In genomic region chr4:186839122-186840037, GRCh38 we compare ENCODE assay signal across 8 cellular contexts.
DNase-seq lines count a peak whose midpoint lies in the region; ATAC-seq, FAIRE-seq and TF ChIP-seq lines count a peak whose summit lies in the region.

No MANE protein-coding gene starts in this region.

- peaks cover 11% of the 10 kb centered on the region for H3K9me1 ChIP-seq in IMR-90 (ENCODE audit: insufficient read depth, low read length)

- WGBS in IMR-90 (ENCODE audit: extremely low coverage in 2 of 2, insufficient read length in 1 of 2), 2 experiments = no CpG with 5 or more reads among the region's 11 CpGs
- 34% methylated on average over 11 of the region's 11 CpGs for WGBS in esophagus muscularis mucosa

- peak overlapping the region; percentile 85 to 98 for H4K8ac ChIP-seq in IMR-90 (ENCODE audit: low read depth in 2 of 2, low read length in 2 of 2)

- H4K91ac ChIP-seq in IMR-90 (ENCODE audit: insufficient read depth, low read depth, low read length) = peak overlapping the region; percentile 95

- H2AK9ac ChIP-seq in IMR-90 (replicated peaks; ENCODE audit: low read depth, low read length, poor library complexity) = peak overlapping the region; percentile 66

- intact Hi-C loops in IMR-90 (cut with micrococcal nuclease) (loop anchor here (1.0 to 10.0 kb wide), 3 partner anchors 58 to 1085 kb away; no protein-coding TSS in a partner anchor), esophagus muscularis mucosa (cut with DNase I) (no loop called here)

- no peaks in the 10 kb centered on the region for H3K36me3 Mint-ChIP-seq in activated naive CD8-positive, alpha-beta T cell treated with anti-CD3 and anti-CD28 coated beads for 36 hours

- H2BK20ac ChIP-seq in IMR-90 (ENCODE audit: low read depth, low read length) = peak overlapping the region; percentile 97

- peak overlapping the region; percentile 99 for H3K4ac ChIP-seq in IMR-90 (ENCODE audit: low read depth, low read length)

- peak overlapping the region; percentile 76; the same call in 1 of the 2 replicates for H2AK5ac ChIP-seq in IMR-90 (ENCODE audit: low read depth, low read length)

- H3K4me2 ChIP-seq in IMR-90 (ENCODE audit: low read depth, low read length) = peak overlapping the region; percentile 79

- H3K27ac Mint-ChIP-seq in activated naive CD8-positive, alpha-beta T cell treated with anti-CD3 and anti-CD28 coated beads for 36 hours = no peak overlapping the region

- H2BK120ac ChIP-seq in IMR-90 (ENCODE audit: low read depth, low read length) = peak overlapping the region; percentile 94

- H3K36me3 ChIP-seq in IMR-90 (ENCODE audit: control insufficient read depth, insufficient read depth, low read length) (no peaks in the 10 kb centered on the region), esophagus muscularis mucosa (no peaks in the 10 kb centered on the region), stomach smooth muscle (ENCODE audit: control insufficient read depth in 2 of 2, insufficient read depth in 2 of 2, low read length in 2 of 2) (no peaks in the 10 kb centered on the region)

- no peaks in the 10 kb centered on the region for H3K27me3 Mint-ChIP-seq in activated naive CD8-positive, alpha-beta T cell treated with anti-CD3 and anti-CD28 coated beads for 36 hours

- H3K9ac ChIP-seq in IMR-90 (ENCODE audit: low read depth, low read length) (peak overlapping the region; percentile 61), stomach smooth muscle (ENCODE audit: low read length in 2 of 2) (peak overlapping the region in 1 of 2 donors; percentile 64)

- ATAC-seq in GM19467 (IDR thresholded peaks at IDR 0.05; ENCODE audit: unreplicated experiment) (peak; percentile 85), IMR-90 (ENCODE audit: low read depth) (peak; percentile 81)

- H4K20me1 ChIP-seq in IMR-90 (ENCODE audit: insufficient read depth, low read length) = no peaks in the 10 kb centered on the region

- H3K9me3 Mint-ChIP-seq in activated naive CD8-positive, alpha-beta T cell treated with anti-CD3 and anti-CD28 coated beads for 36 hours = peaks cover 14% of the 10 kb centered on the region

- peak overlapping the region; percentile 99 for H3K23ac ChIP-seq in IMR-90 (ENCODE audit: low read depth, low read length)

- no peak overlapping the region for H3K4me3 Mint-ChIP-seq in activated naive CD8-positive, alpha-beta T cell treated with anti-CD3 and anti-CD28 coated beads for 36 hours

- in situ Hi-C loops in IMR-90 (cut with MboI; ENCODE audit: low sequenced_read_pairs) = no loop called here

- H3K56ac ChIP-seq in IMR-90 (ENCODE audit: extremely low read depth, insufficient read depth, low read length) = peak overlapping the region; percentile 93

- no peaks in the 10 kb centered on the region for H3K4me1 Mint-ChIP-seq in activated naive CD8-positive, alpha-beta T cell treated with anti-CD3 and anti-CD28 coated beads for 36 hours

- BruUV-seq in IMR-90 (replicated peaks; lab: Mats Ljungman, UMichigan) = no TSS peak

- CTCF ChIA-PET in IMR-90 (lab: Yijun Ruan, JAX) = interaction anchor here (0.9 kb wide), 1 partner anchor 114 kb away, joined by 3 read pairs; no protein-coding TSS in a partner anchor

- TF ChIP-seq POLR2A in IMR-90 (IDR thresholded peaks at IDR 0.05; ENCODE audit: low read depth, low read length) (peak; percentile 42; the same call in 1 of the 2 replicates), esophagus muscularis mucosa (IDR thresholded peaks at IDR 0.05; ENCODE audit: low read depth) (no peak)

- H3K18ac ChIP-seq in IMR-90 (ENCODE audit: low read depth, low read length) = peak overlapping the region; percentile 99

- no peak for FAIRE-seq in frontal cortex (lab: Jason Lieb, UNC)

- peak overlapping the region; percentile 96 for H2BK5ac ChIP-seq in IMR-90 (ENCODE audit: low read depth, low read length, poor library complexity, severe bottlenecking)

- dilution Hi-C loops in IMR-90 (cut with HindIII; ENCODE audit: low sequenced_read_pairs, unreplicated experiment) = no loop called here

- H2AFZ ChIP-seq in IMR-90 (replicated peaks; ENCODE audit: low read length, poor library complexity) = peak overlapping the region; percentile 94

- peak overlapping the region; percentile 99 for H2BK15ac ChIP-seq in IMR-90 (ENCODE audit: low read depth, low read length)

- peak overlapping the region; percentile 94 for H3K14ac ChIP-seq in IMR-90 (replicated peaks; ENCODE audit: low read depth, low read length)

- H3K9me3 ChIP-seq in IMR-90 (ENCODE audit: control insufficient read depth, insufficient read depth, low read length) (no peaks in the 10 kb centered on the region), esophagus muscularis mucosa (no peaks in the 10 kb centered on the region), stomach smooth muscle (ENCODE audit: control insufficient read depth in 2 of 2, low read length in 2 of 2) (no peaks in the 10 kb centered on the region)

- no peak for TF ChIP-seq EP300 in esophagus muscularis mucosa (IDR thresholded peaks at IDR 0.05)

- H3K27me3 ChIP-seq in IMR-90 (ENCODE audit: control insufficient read depth, insufficient read depth, low read length) (no peaks in the 10 kb centered on the region), esophagus muscularis mucosa (no peaks in the 10 kb centered on the region), stomach smooth muscle (ENCODE audit: control insufficient read depth in 1 of 2, insufficient read depth in 2 of 2, low read length in 2 of 2) (no peaks in the 10 kb centered on the region)

- H3K4me1 ChIP-seq in IMR-90 (ENCODE audit: control insufficient read depth, insufficient read depth, low read length) (peaks cover 18% of the 10 kb centered on the region), esophagus muscularis mucosa (peaks cover 2 to 28% (median 22%) of the 10 kb centered on the region in 4 donors), stomach smooth muscle (ENCODE audit: control insufficient read depth, insufficient read depth, low read length) (peaks cover 10% of the 10 kb centered on the region)

- DNase-seq in IMR-90 (peak; percentile 92), esophagus muscularis mucosa (ENCODE audit: extremely low spot score) (no peak), frontal cortex (ENCODE audit: low spot score in 2 of 2) (no peak), NCI-H345 (lab: John Stamatoyannopoulos, UW) (no peak)
- DNase-seq in activated naive CD8-positive, alpha-beta T cell treated with anti-CD3 and anti-CD28 coated beads for 36 hours = no peak
- DNase-seq in stimulated activated CD4-positive, alpha-beta T cell treated with anti-CD3 and anti-CD28 coated beads, Interleukin-4, amount 100 ng/mL, for 24 hours = no peak

- H3K27ac ChIP-seq in IMR-90 (ENCODE audit: insufficient read depth, low read length) (peak overlapping the region; percentile 90), esophagus muscularis mucosa (replicated peaks in 1 of 4) (peak overlapping the region; percentile 73 to 80 (median 78)), stomach smooth muscle (ENCODE audit: low read length) (peak overlapping the region; percentile 64)

- peak overlapping the region; percentile 100 for H4K5ac ChIP-seq in IMR-90 (ENCODE audit: low read depth, low read length)

- POLR2A ChIA-PET in IMR-90 (lab: Charles Lee; ENCODE audit: unreplicated experiment) = no interaction called here

- no peak for TF ChIP-seq CTCF in IMR-90 (conservative IDR thresholded peaks at IDR 0.05; ENCODE audit: low read depth, low read length)
- no peak for TF ChIP-seq CTCF in esophagus muscularis mucosa (IDR thresholded peaks at IDR 0.05)

- H3K79me1 ChIP-seq in IMR-90 (ENCODE audit: low read depth in 1 of 2, low read length in 2 of 2) = peaks cover 7 to 15% of the 10 kb centered on the region in 2 experiments; a peak in 3 of 4 replicates

- TF ChIP-seq RAD21 in IMR-90 (IDR thresholded peaks at IDR 0.05; ENCODE audit: low read length) = no peak

- H3K4me3 ChIP-seq in IMR-90 (ENCODE audit: insufficient read depth, low read depth, low read length) = peak overlapping the region; percentile 28
- H3K4me3 ChIP-seq in esophagus muscularis mucosa = peak overlapping the region; percentile 32 to 52 (median 36)
- H3K4me3 ChIP-seq in stomach smooth muscle (ENCODE audit: low read length in 2 of 2) = peak overlapping the region; percentile 1 to 64

TF ChIP-seq in IMR-90, 13 proteins besides CTCF, POLR2A, EP300 and RAD21:
- no peak for TF ChIP-seq CHD1 (IDR thresholded peaks at IDR 0.05; ENCODE audit: low read depth, low read length)
- peak; percentile 81; the same call in 1 of the 2 replicates for TF ChIP-seq FOS (IDR thresholded peaks at IDR 0.05; ENCODE audit: low read depth, low read length)
- peak; percentile 2; the same call in 1 of the 2 replicates for TF ChIP-seq SMC3 (IDR thresholded peaks at IDR 0.05; ENCODE audit: low read depth, low read length)
- no peak for TF ChIP-seq CEBPB (IDR thresholded peaks at IDR 0.05; ENCODE audit: low read depth, low read length)
- TF ChIP-seq NFE2L2 (IDR thresholded peaks at IDR 0.05; ENCODE audit: low read depth, low read length) = peak; percentile 13; the same call in 1 of the 2 replicates
- no peak for TF ChIP-seq USF2 (IDR thresholded peaks at IDR 0.05; ENCODE audit: low read depth, low read length)
